15 cellular contexts compared by ENCODE assay signal in the genomic region with DNA sequence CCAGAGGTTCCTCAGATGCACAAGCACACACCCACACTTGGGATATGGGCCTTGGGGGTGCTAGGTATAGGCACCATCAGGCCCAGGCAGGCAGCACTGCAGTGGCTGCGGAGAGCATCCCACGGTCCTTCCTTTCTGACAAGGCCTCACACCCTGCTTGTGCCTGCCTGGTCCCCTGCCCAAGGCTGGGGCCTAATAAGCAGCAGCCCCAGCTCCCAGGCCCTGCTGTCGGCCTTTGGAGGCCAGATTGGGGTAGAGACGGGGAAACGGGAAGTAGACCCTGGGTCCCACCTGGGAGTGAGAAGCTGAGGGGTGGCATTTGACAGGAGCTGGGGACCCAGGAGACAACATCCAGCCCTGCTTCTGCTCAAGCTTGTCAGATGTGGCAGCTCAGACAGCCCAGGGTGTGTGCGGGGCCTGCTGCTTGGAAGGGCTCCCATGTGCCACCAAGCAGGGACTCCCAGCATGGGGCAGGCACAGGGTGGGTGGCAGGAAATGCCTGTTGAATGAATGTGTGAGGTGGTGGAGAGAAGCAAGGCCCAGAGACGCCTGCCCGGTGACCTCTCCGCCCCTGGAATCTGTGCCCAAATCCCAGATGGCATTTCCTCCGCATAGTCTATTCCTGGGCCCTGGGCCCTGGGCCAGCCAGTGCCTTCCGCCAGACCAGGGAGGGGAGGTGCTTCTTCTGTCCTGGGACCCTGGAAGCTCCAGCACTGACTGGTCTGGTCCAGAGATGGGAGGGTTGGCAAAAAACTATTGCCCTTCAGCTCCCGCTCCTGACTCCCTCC. TPM values are rescaled to one million over a fixed set of nuclear protein-coding genes. Genes with fewer than 3 reads are reported as not detected.
DNase-seq lines count a peak whose midpoint lies in the region; ATAC-seq, FAIRE-seq and TF ChIP-seq lines count a peak whose summit lies in the region.
"Had no signal": no experiment of that assay in that cellular context is flagged by ENCODE, and none has a peak within 500 bp of the region (broad histone marks: within the 10 kb centered on the region; RNA-seq: fewer than 3 reads in every experiment).

No MANE protein-coding gene starts in this region.

- H3K4me2 ChIP-seq in hepatocyte: no peak overlapping the region

- WGBS in hepatocyte (ENCODE audit: low lambda C conversion rate, missing lambda C conversion rate): 89% methylated on average over 12 of the region's 12 CpGs

- no peak for TF ChIP-seq CTCF in cardiac fibroblast (IDR thresholded peaks at IDR 0.05; ENCODE audit: low read depth, low read length)
- no peak for TF ChIP-seq CTCF in hepatocyte (IDR thresholded peaks at IDR 0.05; ENCODE audit: poor library complexity)

- H4K20me1 ChIP-seq in hepatocyte (ENCODE audit: insufficient read depth, poor library complexity, severe bottlenecking): no peaks in the 10 kb centered on the region

- H3K4me1 ChIP-seq in ACC112 (ENCODE audit: control insufficient read depth, insufficient read depth, low read length, unreplicated experiment): peaks cover 37% of the 10 kb centered on the region
- no peaks in the 10 kb centered on the region for H3K4me1 ChIP-seq in hepatocyte (ENCODE audit: insufficient read depth)

- ATAC-seq in GM21786 (IDR thresholded peaks at IDR 0.05; ENCODE audit: unreplicated experiment) (no peak), GM21447 (IDR thresholded peaks at IDR 0.05; ENCODE audit: unreplicated experiment) (no peak)
- ATAC-seq: HepG2 had no signal

- H3K79me2 ChIP-seq in ACC112 (ENCODE audit: control insufficient read depth, insufficient read depth, low read length, unreplicated experiment) (peaks cover 2% of the 10 kb centered on the region), hepatocyte (no peaks in the 10 kb centered on the region)

- H3K27me3 ChIP-seq in ACC112 (ENCODE audit: insufficient read depth, low read length) (peaks cover 4% of the 10 kb centered on the region; the same call in 1 of the 2 replicates), hepatocyte (peaks cover 20% of the 10 kb centered on the region)

- peak; percentile 83 for DNase-seq in HTR-8/SVneo (ENCODE audit: insufficient read length, low spot score)
- peak; percentile 23 to 72 for DNase-seq in cardiac fibroblast (ENCODE audit: low read depth in 2 of 2)
- DNase-seq in kidney glomerular epithelial cell (lab: John Stamatoyannopoulos, UW): peak; percentile 60
- DNase-seq in hepatocyte (ENCODE audit: low spot score): no peak
- DNase-seq in NCI-H526 treated with DMSO at 0.1 percent for 48 hours (lab: John Stamatoyannopoulos, UW): no peak
- DNase-seq: activated CD4-positive, alpha-beta T cell treated with anti-CD3 and anti-CD28 coated beads, Interleukin-2, amount 50 U/mL, for 1 hour; activated naive CD8-positive, alpha-beta T cell treated with anti-CD3 and anti-CD28 coated beads, Interleukin-2, amount 10 ng/mL, durations not matched to agents 7 days and 5 days; esophagus squamous epithelium; NCI-H2171; SHP77 treated with DMSO at 0.1 percent for 48 hours had no signal

- H3K36me3 ChIP-seq in ACC112 (ENCODE audit: insufficient read depth, low read length) (no peaks in the 10 kb centered on the region), hepatocyte (replicated peaks; ENCODE audit: insufficient read depth, low read depth) (no peaks in the 10 kb centered on the region)
- H3K36me3 ChIP-seq: esophagus squamous epithelium had no signal

- H3K9me2 ChIP-seq in hepatocyte (replicated peaks; ENCODE audit: insufficient read depth): no peaks in the 10 kb centered on the region

- no peaks in the 10 kb centered on the region for H3K9me3 ChIP-seq in hepatocyte (ENCODE audit: low read depth)
- H3K9me3 ChIP-seq: esophagus squamous epithelium had no signal

- peak overlapping the region; percentile 79 for H3K27ac ChIP-seq in ACC112 (ENCODE audit: low read depth, low read length)
- no peak overlapping the region for H3K27ac ChIP-seq in hepatocyte

- H2AFZ ChIP-seq in ACC112 (ENCODE audit: low read length, unreplicated experiment) (no peak overlapping the region), hepatocyte (no peak overlapping the region)

- H3K4me3 ChIP-seq in ACC112 (ENCODE audit: low read depth, low read length) (no peak overlapping the region), cardiac fibroblast (replicated peaks in 1 of 2; ENCODE audit: low read depth in 2 of 2, low read length in 2 of 2) (no peak overlapping the region), hepatocyte (no peak overlapping the region)
- H3K4me3 ChIP-seq: esophagus squamous epithelium, skin epidermis had no signal

- FAIRE-seq in HTR-8/SVneo (lab: Jason Lieb, UNC): peak; percentile 99
- FAIRE-seq: HepG2 had no signal

RNA-seq across cellular contexts. Expression of gene CST6, which starts 3.5 kb away (rescaled TPM):
- 3.0 and 4.4 TPM in 2 replicates for total RNA-seq in hepatocyte
- polyA plus RNA-seq in hepatocyte: 9.4 and 17.6 TPM in 2 replicates
- total RNA-seq: activated naive CD8-positive, alpha-beta T cell treated with anti-CD3 and anti-CD28 coated beads, Interleukin-2, amount 10 ng/mL, durations not matched to agents 7 days and 5 days; HepG2 had no signal
- polyA plus RNA-seq: HepG2 had no signal

RNA-seq across cellular contexts. Expression of gene CATSPER1, which starts 11.0 kb away (rescaled TPM):
- not detected in 2 replicates for total RNA-seq in hepatocyte
- not detected in 2 replicates for polyA plus RNA-seq in hepatocyte
- total RNA-seq: activated naive CD8-positive, alpha-beta T cell treated with anti-CD3 and anti-CD28 coated beads, Interleukin-2, amount 10 ng/mL, durations not matched to agents 7 days and 5 days; esophagus squamous epithelium; HepG2 had no signal

RNA-seq across cellular contexts. Expression of gene BANF1, which starts 13.0 kb away (rescaled TPM):
- total RNA-seq in hepatocyte: 22.8 and 37.8 TPM in 2 replicates
- 197 and 215 TPM in 2 replicates for polyA plus RNA-seq in hepatocyte

RNA-seq across cellular contexts. Expression of gene EIF1AD, which starts 13.3 kb away (rescaled TPM):
- 25.6 and 27.0 TPM in 2 replicates for total RNA-seq in hepatocyte
- polyA plus RNA-seq in hepatocyte: 19.4 and 24.8 TPM in 2 replicates

RNA-seq across cellular contexts. Expression of gene GAL3ST3, which starts 33.7 kb away (rescaled TPM):
- total RNA-seq in hepatocyte: 0.68 and 0.80 TPM in 2 replicates
- 1.1 and 2.6 TPM in 2 replicates for polyA plus RNA-seq in hepatocyte
- total RNA-seq: esophagus squamous epithelium, HepG2 had no signal
- polyA plus RNA-seq: HepG2 had no signal

Comparison
In these comparisons a context has a peak if more than half of its experiments do, and no peak if none do; other contexts are left out.
1. DNase-seq: peak in HTR-8/SVneo (single experiment), cardiac fibroblast (2 of 2) and kidney glomerular epithelial cell (single experiment); none in hepatocyte (single experiment) and NCI-H526 treated with DMSO at 0.1 percent for 48 hours (single experiment).